9 cellular contexts compared by ENCODE assay signal in the genomic region with DNA sequence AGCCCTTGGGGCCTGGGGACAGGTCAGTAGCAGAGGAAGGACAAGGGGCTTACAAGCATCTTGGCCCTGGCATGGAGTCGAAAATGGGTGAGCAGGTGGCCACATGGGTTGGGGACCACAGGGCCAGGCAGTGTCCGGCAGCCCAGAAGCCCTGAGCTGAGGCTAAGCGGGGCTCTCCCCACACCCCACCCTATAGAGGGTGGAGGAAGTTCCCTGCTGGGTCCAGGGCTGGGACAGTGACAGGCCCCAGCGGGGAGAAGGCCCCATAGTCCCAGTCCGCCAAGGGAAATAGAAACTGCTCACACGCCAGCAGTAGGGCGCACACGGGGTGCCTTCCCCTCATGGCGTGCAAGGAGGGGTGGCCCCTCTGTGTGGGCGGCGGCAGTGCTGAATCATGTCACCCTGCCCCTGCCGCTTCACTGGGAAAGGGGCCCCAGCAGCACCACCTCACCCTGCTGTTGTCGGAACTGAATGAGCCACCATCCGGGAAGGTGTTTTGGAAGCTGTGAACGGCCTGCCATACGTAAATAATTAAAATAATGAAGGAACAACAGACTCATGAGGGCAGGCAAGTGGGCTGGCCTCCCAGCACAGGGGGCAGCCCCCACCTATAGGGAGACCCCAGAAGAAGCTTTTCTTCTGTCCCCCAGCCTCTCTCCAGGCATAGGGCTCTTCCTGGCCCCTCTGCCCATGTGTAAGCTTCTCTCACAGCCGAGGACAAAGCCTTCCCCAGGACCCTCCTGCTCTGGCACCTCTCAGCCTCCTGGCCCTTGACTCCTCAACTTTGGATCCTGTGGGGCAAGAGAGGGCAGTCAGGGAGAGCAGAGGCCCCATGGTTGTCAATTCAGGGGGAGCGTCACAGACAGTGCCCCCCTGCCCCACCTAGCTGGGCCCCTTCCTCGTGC. TPM values are rescaled to one million over a fixed set of nuclear protein-coding genes. Genes with fewer than 3 reads are reported as not detected.
DNase-seq lines count a peak whose midpoint lies in the region; ATAC-seq and TF ChIP-seq lines count a peak whose summit lies in the region.
"Had no signal": no experiment of that assay in that cellular context is flagged by ENCODE, and none has a peak within 500 bp of the region (broad histone marks: within the 10 kb centered on the region; RNA-seq: fewer than 3 reads in every experiment).

No MANE protein-coding gene starts in this region.

- H4K20me1 ChIP-seq in BLaER1 treated with 17β-estradiol and CSF1 and Interleukin-3, amounts not matched to agents 10 nM and 100 nM, result no peaks in the 10 kb centered on the region
- H4K20me1 ChIP-seq in smooth muscle cell (ENCODE audit: low read depth) (no peaks in the 10 kb centered on the region), hepatocyte (ENCODE audit: insufficient read depth, poor library complexity, severe bottlenecking) (no peaks in the 10 kb centered on the region)

- no peaks in the 10 kb centered on the region for H3K36me3 ChIP-seq in BLaER1 treated with 17β-estradiol and CSF1 and Interleukin-3, amounts not matched to agents 10 nM and 100 nM
- H3K36me3 ChIP-seq in smooth muscle cell (ENCODE audit: low read depth) (no peaks in the 10 kb centered on the region), hepatocyte (replicated peaks; ENCODE audit: insufficient read depth, low read depth) (no peaks in the 10 kb centered on the region)

- peaks cover 0 to 12% (median 10%) of the 10 kb centered on the region in 11 experiments; a peak in 13 of 22 replicates for H3K9me3 ChIP-seq in BLaER1 treated with 17β-estradiol and CSF1 and Interleukin-3, amounts not matched to agents 10 nM and 100 nM (replicated peaks in 1 of 11)
- H3K9me3 ChIP-seq in smooth muscle cell (replicated peaks; ENCODE audit: low read depth) (no peaks in the 10 kb centered on the region), hepatocyte (ENCODE audit: low read depth) (no peaks in the 10 kb centered on the region)

- H3K9me3 Mint-ChIP-seq in natural killer cell, result no peaks in the 10 kb centered on the region

- no peaks in the 10 kb centered on the region for H3K9me2 ChIP-seq in hepatocyte (replicated peaks; ENCODE audit: insufficient read depth)

- H3K36me3 Mint-ChIP-seq in natural killer cell, result no peaks in the 10 kb centered on the region

- peak overlapping the region; percentile 50 to 92 for H3K27ac Mint-ChIP-seq in natural killer cell

- intact Hi-C loops in natural killer cell (cut with micrococcal nuclease), result no loop called here

- peak; percentile 75 for DNase-seq in GM20000 (ENCODE audit: low spot score)
- peak; percentile 74 for DNase-seq in activated T-cell treated with anti-CD3 and anti-CD28 coated beads for 1 hour (ENCODE audit: low read depth)
- no peak for DNase-seq in natural killer cell
- no peak for DNase-seq in UCSD-AML1 (lab: John Stamatoyannopoulos, UW; ENCODE audit: unreplicated experiment)
- no peak for DNase-seq in smooth muscle cell (lab: John Stamatoyannopoulos, UW; ENCODE audit: unreplicated experiment)
- no peak for DNase-seq in hepatocyte (ENCODE audit: low spot score)

- no peak for TF ChIP-seq CTCF in GM20000 (IDR thresholded peaks at IDR 0.05; ENCODE audit: extremely low read depth, missing control alignments)
- no peak for TF ChIP-seq CTCF in natural killer cell (IDR thresholded peaks at IDR 0.05)
- TF ChIP-seq CTCF in smooth muscle cell (IDR thresholded peaks at IDR 0.05; ENCODE audit: borderline replicate concordance, insufficient read depth, poor library complexity, severe bottlenecking), result no peak
- no peak for TF ChIP-seq CTCF in hepatocyte (IDR thresholded peaks at IDR 0.05; ENCODE audit: poor library complexity)

- H3K4me1 ChIP-seq in BLaER1 treated with 17β-estradiol and CSF1 and Interleukin-3, amounts not matched to agents 10 nM and 100 nM, result peaks cover 21 to 47% (median 43%) of the 10 kb centered on the region in 10 experiments
- H3K4me1 ChIP-seq in smooth muscle cell (ENCODE audit: low read depth) (no peaks in the 10 kb centered on the region), hepatocyte (ENCODE audit: insufficient read depth) (no peaks in the 10 kb centered on the region)

- H3F3A ChIP-seq in smooth muscle cell (ENCODE audit: low read depth), result no peaks in the 10 kb centered on the region

- peaks cover 35 to 62% of the 10 kb centered on the region in 2 donors for H3K4me1 Mint-ChIP-seq in natural killer cell

- peak overlapping the region in 3 of 11 experiments; percentile 27 to 55 (median 29); a peak in 3 of 22 replicates for H3K9ac ChIP-seq in BLaER1 treated with 17β-estradiol and CSF1 and Interleukin-3, amounts not matched to agents 10 nM and 100 nM
- no peak overlapping the region for H3K9ac ChIP-seq in smooth muscle cell (ENCODE audit: low read depth)

- no peaks in the 10 kb centered on the region for H3K27me3 Mint-ChIP-seq in natural killer cell (ENCODE audit: low read depth in 2 of 2)

- no peak overlapping the region for H3K4me3 ChIP-seq in BLaER1 treated with 17β-estradiol and CSF1 and Interleukin-3, amounts not matched to agents 10 nM and 100 nM
- H3K4me3 ChIP-seq in smooth muscle cell (no peak overlapping the region), hepatocyte (no peak overlapping the region)

- ATAC-seq in HG03558 (IDR thresholded peaks at IDR 0.05; ENCODE audit: extremely low read depth, unreplicated experiment) (peak; percentile 40), natural killer cell (peak; percentile 41 to 72 (median 71))

- 76% methylated on average over 18 of the region's 19 CpGs for WGBS in smooth muscle cell (ENCODE audit: low lambda C conversion rate)
- 86% methylated on average over 19 of the region's 19 CpGs for WGBS in hepatocyte (ENCODE audit: low lambda C conversion rate, missing lambda C conversion rate)

- H3K4me2 ChIP-seq in BLaER1 treated with 17β-estradiol and CSF1 and Interleukin-3, amounts not matched to agents 10 nM and 100 nM, result peak overlapping the region; percentile 40 to 83 (median 57)
- H3K4me2 ChIP-seq in smooth muscle cell (no peak overlapping the region), hepatocyte (no peak overlapping the region)

- H3K4me3 Mint-ChIP-seq in natural killer cell, result no peak overlapping the region
- H3K4me3 Mint-ChIP-seq: nephron had no signal

- no peaks in the 10 kb centered on the region for H3K27me3 ChIP-seq in BLaER1 treated with 17β-estradiol and CSF1 and Interleukin-3, amounts not matched to agents 10 nM and 100 nM
- H3K27me3 ChIP-seq in smooth muscle cell (ENCODE audit: low read depth), result no peaks in the 10 kb centered on the region
- H3K27me3 ChIP-seq in hepatocyte, result no peaks in the 10 kb centered on the region

- H3K79me2 ChIP-seq in smooth muscle cell (ENCODE audit: low read depth), result no peaks in the 10 kb centered on the region
- H3K79me2 ChIP-seq in hepatocyte, result no peaks in the 10 kb centered on the region

- peak overlapping the region in 5 of 11 experiments; percentile 2 to 38 (median 32); a peak in 5 of 22 replicates for H3K27ac ChIP-seq in BLaER1 treated with 17β-estradiol and CSF1 and Interleukin-3, amounts not matched to agents 10 nM and 100 nM
- H3K27ac ChIP-seq in smooth muscle cell (ENCODE audit: low read depth) (no peak overlapping the region), hepatocyte (no peak overlapping the region)

- H2AFZ ChIP-seq in smooth muscle cell (ENCODE audit: low read depth) (no peak overlapping the region), hepatocyte (no peak overlapping the region)

RNA-seq across cellular contexts. Expression of a gene that starts 12.7 kb away (rescaled TPM):
- total RNA-seq in natural killer cell (100 to 1,000 TPM; 300 to 564 (median 432) TPM), smooth muscle cell (48.7 and 55.3 TPM in 2 replicates), hepatocyte (7.2 and 11.3 TPM in 2 replicates)
- polyA plus RNA-seq in smooth muscle cell (89.3 and 111 TPM in 2 replicates), hepatocyte (17.0 and 24.0 TPM in 2 replicates)

RNA-seq across cellular contexts. Expression of a gene that starts 19.6 kb away (rescaled TPM):
- total RNA-seq in natural killer cell (10 to 100 TPM in 1 of 3 donors, 1 to 10 TPM in 2; 5.5 to 11.3 (median 8.8) TPM), smooth muscle cell (0.40 TPM in 1 of 2 replicates, not detected in the other), hepatocyte (not detected in 2 replicates)
- polyA plus RNA-seq in smooth muscle cell (0.50 TPM in 1 of 2 replicates, not detected in the other), hepatocyte (not detected in 2 replicates)

RNA-seq across cellular contexts. Expression of a gene that starts 41.5 kb away (rescaled TPM):
- total RNA-seq in natural killer cell (1 to 10 TPM in 1 of 3 donors, under 1 TPM in 2; 0.18 to 1.3 (median 0.38) TPM), smooth muscle cell (0.04 and 1.2 TPM in 2 replicates), hepatocyte (0.56 and 0.87 TPM in 2 replicates)
- polyA plus RNA-seq in smooth muscle cell (0.06 TPM in 1 of 2 replicates, not detected in the other), hepatocyte (0.66 TPM in 1 of 2 replicates, not detected in the other)

RNA-seq across cellular contexts. Expression of a gene that starts 50.7 kb away (rescaled TPM):
- total RNA-seq in natural killer cell (100 to 1,000 TPM in 1 of 3 donors, 10 to 100 TPM in 2; 62.6 to 106 (median 86.1) TPM), smooth muscle cell (62.3 and 65.8 TPM in 2 replicates), hepatocyte (119 and 138 TPM in 2 replicates)
- polyA plus RNA-seq in smooth muscle cell (51.0 and 64.4 TPM in 2 replicates), hepatocyte (92.8 and 101 TPM in 2 replicates)

Comparison
In these comparisons a context has a peak if more than half of its experiments do, and no peak if none do; other contexts are left out.
1. H3K4me2 ChIP-seq: peak in BLaER1 treated with 17β-estradiol and CSF1 and Interleukin-3, amounts not matched to agents 10 nM and 100 nM (11 of 11); none in smooth muscle cell (single experiment) and hepatocyte (single experiment).
2. DNase-seq: peak in GM20000 (single experiment) and activated T-cell treated with anti-CD3 and anti-CD28 coated beads for 1 hour (single experiment); none in natural killer cell (single experiment), UCSD-AML1 (single experiment), smooth muscle cell (single experiment) and hepatocyte (single experiment).